8 cellular contexts compared by ENCODE assay signal in genomic region chr1:109792056-109792831, GRCh38. TPM values are rescaled to one million over a fixed set of nuclear protein-coding genes. Genes with fewer than 3 reads are reported as not detected.
DNase-seq lines count a peak whose midpoint lies in the region; ATAC-seq and TF ChIP-seq lines count a peak whose summit lies in the region.

No MANE protein-coding gene starts in this region.

- H3K27ac ChIP-seq in Panc1 (ENCODE audit: low read length) (peak overlapping the region; percentile 93), right lobe of liver (peak overlapping the region in 1 of 3 donors; percentile 39)

- no peaks in the 10 kb centered on the region for H3K9me3 Mint-ChIP-seq in activated naive CD4-positive, alpha-beta T cell treated with anti-CD3 and anti-CD28 coated beads, Interleukin-2, amount 10 ng/mL, durations not matched to agents 7 days and 5 days
- H3K9me3 Mint-ChIP-seq in type B pancreatic cell = no peaks in the 10 kb centered on the region
- H3K9me3 Mint-ChIP-seq in activated T-cell treated with anti-CD3 and anti-CD28 coated beads, Interleukin-2, amount 50 U/mL, for 4 hours = no peaks in the 10 kb centered on the region

- H3K36me3 ChIP-seq in Panc1 (ENCODE audit: control insufficient read depth, insufficient read depth, low read length) = no peaks in the 10 kb centered on the region
- H3K36me3 ChIP-seq in right lobe of liver = no peaks in the 10 kb centered on the region

- POLR2A ChIA-PET in Panc1 (lab: Charles Lee) = interaction anchor here (0.5 to 1.1 kb wide), 4 partner anchors 17 to 131 kb away, joined by 3 to 4 read pairs (median 3); no protein-coding TSS in a partner anchor

- in situ Hi-C loops in Panc1 (cut with HindIII; ENCODE audit: low pct_unique_long_range_greater_than_20kb, low sequenced_read_pairs) = no loop called here

- intact Hi-C loops in Panc1 (cut with micrococcal nuclease; ENCODE audit: unreplicated experiment) (loop anchor here (5.0 kb wide), 1 partner anchor 120 kb away; the partner anchor contains the start of gene CSF1), right lobe of liver (cut with DNase I) (no loop called here)

- CTCF ChIA-PET in activated naive CD4-positive, alpha-beta T cell treated with anti-CD3 and anti-CD28 coated beads, Interleukin-2, amount 10 ng/mL, durations not matched to agents 7 days and 5 days (lab: Charles Lee) = interaction anchor here (0.6 to 4.9 kb wide), 8 partner anchors 9 to 192 kb away, joined by 3 to 44 read pairs (median 9); partner anchors contain the start of gene AHCYL1
- CTCF ChIA-PET in Panc1 (lab: Charles Lee) = interaction anchor here (0.6 to 2.8 kb wide), 5 partner anchors 15 to 192 kb away, joined by 3 to 19 read pairs (median 3); partner anchors contain the start of gene AHCYL1

- H3K27ac Mint-ChIP-seq in activated naive CD4-positive, alpha-beta T cell treated with anti-CD3 and anti-CD28 coated beads, Interleukin-2, amount 10 ng/mL, durations not matched to agents 7 days and 5 days = peak overlapping the region; percentile 28
- peak overlapping the region; percentile 70 for H3K27ac Mint-ChIP-seq in type B pancreatic cell

- peak; percentile 69 for TF ChIP-seq CTCF in Panc1 (IDR thresholded peaks at IDR 0.05)
- TF ChIP-seq CTCF in right lobe of liver (IDR thresholded peaks at IDR 0.05) = peak in 1 of 4 donors; percentile 10
- peak; percentile 46 for TF ChIP-seq CTCF in type B pancreatic cell (conservative IDR thresholded peaks at IDR 0.05)

- WGBS in right lobe of liver (ENCODE audit: insufficient coverage, low coverage, low lambda C conversion rate, missing lambda C conversion rate) = 51% methylated on average over 9 of the region's 18 CpGs

- H3K4me3 ChIP-seq in Panc1 (ENCODE audit: low read depth in 2 of 2, low read length in 2 of 2) = no peak overlapping the region
- H3K4me3 ChIP-seq in right lobe of liver = no peak overlapping the region

- H3K4me3 Mint-ChIP-seq in activated naive CD4-positive, alpha-beta T cell treated with anti-CD3 and anti-CD28 coated beads, Interleukin-2, amount 10 ng/mL, durations not matched to agents 7 days and 5 days = no peak overlapping the region
- peak overlapping the region; percentile 22 for H3K4me3 Mint-ChIP-seq in type B pancreatic cell
- no peak overlapping the region for H3K4me3 Mint-ChIP-seq in activated T-cell treated with anti-CD3 and anti-CD28 coated beads, Interleukin-2, amount 50 U/mL, for 4 hours

- no TSS peak for BruUV-seq in Panc1 (replicated peaks; lab: Mats Ljungman, UMichigan)

- no peak for DNase-seq in activated naive CD4-positive, alpha-beta T cell treated with anti-CD3 and anti-CD28 coated beads, Interleukin-2, amount 10 ng/mL, durations not matched to agents 7 days and 5 days
- DNase-seq in activated naive CD4-positive, alpha-beta T cell (lab: John Stamatoyannopoulos, UW) = no peak
- DNase-seq in Panc1 (ENCODE audit: low read depth, low spot score) (no peak), dermis microvascular lymphatic vessel endothelial cell (ENCODE audit: low read depth in 2 of 2) (peak; percentile 88 to 92), right lobe of liver (peak; percentile 70 to 73 (median 72)), type B pancreatic cell (ENCODE audit: extremely low spot score, unreplicated experiment) (peak; percentile 79)
- DNase-seq in activated T-cell treated with anti-CD3 and anti-CD28 coated beads, Interleukin-2, amount 50 U/mL, for 4 hours = no peak

- ATAC-seq in Panc1 (peak; percentile 75), right lobe of liver (peak; percentile 48 to 59 (median 58)), GM21717 (IDR thresholded peaks at IDR 0.05; ENCODE audit: unreplicated experiment) (no peak)
- no peak for ATAC-seq in activated T-cell treated with anti-CD3 and anti-CD28 coated beads, Interleukin-2, amount 50 U/mL, for 4 hours

- no peak for TF ChIP-seq POLR2A in right lobe of liver (IDR thresholded peaks at IDR 0.05)

- H3K36me3 Mint-ChIP-seq in activated naive CD4-positive, alpha-beta T cell treated with anti-CD3 and anti-CD28 coated beads, Interleukin-2, amount 10 ng/mL, durations not matched to agents 7 days and 5 days = no peaks in the 10 kb centered on the region
- no peaks in the 10 kb centered on the region for H3K36me3 Mint-ChIP-seq in type B pancreatic cell
- H3K36me3 Mint-ChIP-seq in activated T-cell treated with anti-CD3 and anti-CD28 coated beads, Interleukin-2, amount 50 U/mL, for 4 hours (ENCODE audit: insufficient read depth) = no peaks in the 10 kb centered on the region

- H3K27me3 ChIP-seq in Panc1 (ENCODE audit: control insufficient read depth, insufficient read depth, low read length) (no peaks in the 10 kb centered on the region), right lobe of liver (no peaks in the 10 kb centered on the region)

- H3K27me3 Mint-ChIP-seq in activated naive CD4-positive, alpha-beta T cell treated with anti-CD3 and anti-CD28 coated beads, Interleukin-2, amount 10 ng/mL, durations not matched to agents 7 days and 5 days = no peaks in the 10 kb centered on the region
- no peaks in the 10 kb centered on the region for H3K27me3 Mint-ChIP-seq in type B pancreatic cell
- no peaks in the 10 kb centered on the region for H3K27me3 Mint-ChIP-seq in activated T-cell treated with anti-CD3 and anti-CD28 coated beads, Interleukin-2, amount 50 U/mL, for 4 hours (ENCODE audit: low read depth)

- peaks cover 73% of the 10 kb centered on the region for H3K4me1 Mint-ChIP-seq in activated naive CD4-positive, alpha-beta T cell treated with anti-CD3 and anti-CD28 coated beads, Interleukin-2, amount 10 ng/mL, durations not matched to agents 7 days and 5 days
- H3K4me1 Mint-ChIP-seq in type B pancreatic cell (ENCODE audit: unreplicated experiment) = peaks cover 44% of the 10 kb centered on the region
- peaks cover 61% of the 10 kb centered on the region for H3K4me1 Mint-ChIP-seq in activated T-cell treated with anti-CD3 and anti-CD28 coated beads, Interleukin-2, amount 50 U/mL, for 4 hours (ENCODE audit: low read depth)

- H3K4me1 ChIP-seq in Panc1 (ENCODE audit: control insufficient read depth, insufficient read depth, low read length) (peaks cover 80% of the 10 kb centered on the region), right lobe of liver (peaks cover 0 to 19% (median 0%) of the 10 kb centered on the region in 4 donors)

- H3K9me3 ChIP-seq in Panc1 (ENCODE audit: control insufficient read depth, insufficient read depth, low read depth, low read length) = no peaks in the 10 kb centered on the region
- no peaks in the 10 kb centered on the region for H3K9me3 ChIP-seq in right lobe of liver

RNA-seq across cellular contexts. Expression of gene EPS8L3, which starts 28.5 kb away (rescaled TPM):
- total RNA-seq in Panc1 (2021; ENCODE audit: unreplicated experiment) (not detected), dermis microvascular lymphatic vessel endothelial cell (not detected in 2 replicates), right lobe of liver (1 to 10 TPM in 3 of 6 experiments, not detected in 3; 3.2 to 4.7 (median 3.3) TPM), type B pancreatic cell (ENCODE audit: low replicate concordance) (9.9 and 19.1 TPM in 2 replicates)
- polyA plus RNA-seq in Panc1 (2012; ENCODE audit: insufficient read length) = not detected
- not detected for total RNA-seq in activated T-cell treated with anti-CD3 and anti-CD28 coated beads, Interleukin-2, amount 50 U/mL, for 4 hours

RNA-seq across cellular contexts. Expression of gene GSTM3, which starts 51.4 kb away (rescaled TPM):
- 93.1 TPM for total RNA-seq in Panc1 (2021; ENCODE audit: unreplicated experiment)
- polyA plus RNA-seq in Panc1 (2012; ENCODE audit: insufficient read length) = 78.4 TPM
- total RNA-seq in dermis microvascular lymphatic vessel endothelial cell = 39.4 and 61.2 TPM in 2 replicates
- 10 to 100 TPM in 3 of 6 experiments, 1 to 10 TPM in 3; 1.2 to 19.2 (median 10.6) TPM for total RNA-seq in right lobe of liver
- total RNA-seq in type B pancreatic cell (ENCODE audit: low replicate concordance) = 32.9 and 78.4 TPM in 2 replicates
- 10 to 100 TPM; 11.5 to 21.6 (median 11.7) TPM for total RNA-seq in activated T-cell treated with anti-CD3 and anti-CD28 coated beads, Interleukin-2, amount 50 U/mL, for 4 hours

Comparison
In these comparisons a context has a peak if more than half of its experiments do, and no peak if none do; other contexts are left out.
1. DNase-seq: peak in dermis microvascular lymphatic vessel endothelial cell (2 of 2), right lobe of liver (3 of 3) and type B pancreatic cell (single experiment); none in activated naive CD4-positive, alpha-beta T cell treated with anti-CD3 and anti-CD28 coated beads, Interleukin-2, amount 10 ng/mL, durations not matched to agents 7 days and 5 days (single experiment), activated naive CD4-positive, alpha-beta T cell (0 of 4), Panc1 (single experiment) and activated T-cell treated with anti-CD3 and anti-CD28 coated beads, Interleukin-2, amount 50 U/mL, for 4 hours (single experiment).
2. ATAC-seq: peak in Panc1 (single experiment) and right lobe of liver (4 of 4); none in GM21717 (single experiment) and activated T-cell treated with anti-CD3 and anti-CD28 coated beads, Interleukin-2, amount 50 U/mL, for 4 hours (0 of 2).